ENCODE assay signal across 8 cellular contexts in genomic region chr5:43066799-43067741, GRCh38. TPM values are rescaled to one million over a fixed set of nuclear protein-coding genes. Genes with fewer than 3 reads are reported as not detected.
DNase-seq lines count a peak whose midpoint lies in the region; ATAC-seq and TF ChIP-seq lines count a peak whose summit lies in the region.

No MANE protein-coding gene starts in this region.

- H3K9me3 Mint-ChIP-seq in activated T-cell treated with anti-CD3 and anti-CD28 coated beads, Interleukin-2, amount 50 U/mL, for 72 hours, result no peaks in the 10 kb centered on the region
- H3K9me3 Mint-ChIP-seq in naive thymus-derived CD8-positive, alpha-beta T cell, result peaks cover 0 to 3% (median 0%) of the 10 kb centered on the region in 9 donors
- no peaks in the 10 kb centered on the region for H3K9me3 Mint-ChIP-seq in stimulated activated naive B cell treated with anti-CD40 and anti-IgM and Interleukin-4, amounts not matched to agents 10 μg/mL and 1 μg/mL and 100 μg/mL, for 72 hours

- peak overlapping the region; percentile 69 for H2AFZ ChIP-seq in fibroblast of lung (ENCODE audit: low read length)

- H3K9me3 ChIP-seq in Panc1 (ENCODE audit: control insufficient read depth, insufficient read depth, low read depth, low read length) (no peaks in the 10 kb centered on the region), fibroblast of lung (ENCODE audit: control insufficient read depth, insufficient read depth, low read depth, low read length) (no peaks in the 10 kb centered on the region)

- peaks cover 78% of the 10 kb centered on the region for H3K79me2 ChIP-seq in fibroblast of lung (ENCODE audit: control insufficient read depth, insufficient read depth, low read length)

- DNase-seq in DMS 273 treated with DMSO at 0.1 percent for 48 hours (lab: John Stamatoyannopoulos, UW), result peak; percentile 76
- peak; percentile 88 for DNase-seq in KBM-7
- DNase-seq in Panc1 (ENCODE audit: low read depth, low spot score), result peak; percentile 86
- peak; percentile 88 for DNase-seq in activated T-cell treated with anti-CD3 and anti-CD28 coated beads, Interleukin-2, amount 50 U/mL, for 72 hours
- DNase-seq in fibroblast of lung (ENCODE audit: low read depth in 2 of 2), result peak; percentile 93 to 95
- peak; percentile 72 to 99 (median 91) for DNase-seq in naive thymus-derived CD8-positive, alpha-beta T cell
- DNase-seq in stimulated activated naive B cell treated with anti-CD40 and anti-IgM and Interleukin-4, amounts not matched to agents 10 μg/mL and 1 μg/mL and 100 μg/mL, for 72 hours, result peak; percentile 81

- H3K27ac ChIP-seq in Panc1 (ENCODE audit: low read length) (peak overlapping the region; percentile 100), fibroblast of lung (ENCODE audit: insufficient read depth, low read length) (peak overlapping the region; percentile 100)

- peak overlapping the region; percentile 100 for H3K27ac Mint-ChIP-seq in activated T-cell treated with anti-CD3 and anti-CD28 coated beads, Interleukin-2, amount 50 U/mL, for 72 hours
- peak overlapping the region; percentile 95 to 100 (median 100) for H3K27ac Mint-ChIP-seq in naive thymus-derived CD8-positive, alpha-beta T cell
- H3K27ac Mint-ChIP-seq in stimulated activated naive B cell treated with anti-CD40 and anti-IgM and Interleukin-4, amounts not matched to agents 10 μg/mL and 1 μg/mL and 100 μg/mL, for 72 hours, result peak overlapping the region; percentile 100

- peak overlapping the region; percentile 95 for H3K9ac ChIP-seq in fibroblast of lung (ENCODE audit: insufficient read depth, low read length)

- no peaks in the 10 kb centered on the region for H4K20me1 ChIP-seq in fibroblast of lung (ENCODE audit: control insufficient read depth, extremely low read depth, insufficient read depth, low read length)

- peak overlapping the region; percentile 100 for H3K4me2 ChIP-seq in fibroblast of lung (ENCODE audit: extremely low read depth, insufficient read depth, low read length)

- intact Hi-C loops in Panc1 (cut with micrococcal nuclease; ENCODE audit: unreplicated experiment), result no loop called here

- H3K36me3 Mint-ChIP-seq in activated T-cell treated with anti-CD3 and anti-CD28 coated beads, Interleukin-2, amount 50 U/mL, for 72 hours (ENCODE audit: insufficient read depth in 2 of 2), result peaks cover 24 to 28% of the 10 kb centered on the region in 2 donors
- peaks cover 0 to 30% (median 9%) of the 10 kb centered on the region in 3 donors for H3K36me3 Mint-ChIP-seq in naive thymus-derived CD8-positive, alpha-beta T cell
- peaks cover 20 to 35% of the 10 kb centered on the region in 2 donors for H3K36me3 Mint-ChIP-seq in stimulated activated naive B cell treated with anti-CD40 and anti-IgM and Interleukin-4, amounts not matched to agents 10 μg/mL and 1 μg/mL and 100 μg/mL, for 72 hours

- H3K27me3 Mint-ChIP-seq in activated T-cell treated with anti-CD3 and anti-CD28 coated beads, Interleukin-2, amount 50 U/mL, for 72 hours (ENCODE audit: low read depth), result no peaks in the 10 kb centered on the region
- H3K27me3 Mint-ChIP-seq in naive thymus-derived CD8-positive, alpha-beta T cell, result no peaks in the 10 kb centered on the region
- H3K27me3 Mint-ChIP-seq in stimulated activated naive B cell treated with anti-CD40 and anti-IgM and Interleukin-4, amounts not matched to agents 10 μg/mL and 1 μg/mL and 100 μg/mL, for 72 hours, result no peaks in the 10 kb centered on the region

- peaks cover 46% of the 10 kb centered on the region for H3K4me1 Mint-ChIP-seq in activated T-cell treated with anti-CD3 and anti-CD28 coated beads, Interleukin-2, amount 50 U/mL, for 72 hours (ENCODE audit: low read depth)
- H3K4me1 Mint-ChIP-seq in naive thymus-derived CD8-positive, alpha-beta T cell, result peaks cover 24 to 61% (median 55%) of the 10 kb centered on the region in 4 donors
- H3K4me1 Mint-ChIP-seq in stimulated activated naive B cell treated with anti-CD40 and anti-IgM and Interleukin-4, amounts not matched to agents 10 μg/mL and 1 μg/mL and 100 μg/mL, for 72 hours, result peaks cover 29 to 34% of the 10 kb centered on the region in 2 donors

- H3K4me3 Mint-ChIP-seq in activated T-cell treated with anti-CD3 and anti-CD28 coated beads, Interleukin-2, amount 50 U/mL, for 72 hours, result peak overlapping the region; percentile 97 to 99
- H3K4me3 Mint-ChIP-seq in naive thymus-derived CD8-positive, alpha-beta T cell, result peak overlapping the region; percentile 94 to 99 (median 98)
- H3K4me3 Mint-ChIP-seq in stimulated activated naive B cell treated with anti-CD40 and anti-IgM and Interleukin-4, amounts not matched to agents 10 μg/mL and 1 μg/mL and 100 μg/mL, for 72 hours, result peak overlapping the region; percentile 93 to 100

- ATAC-seq in GM21529 (IDR thresholded peaks at IDR 0.05; ENCODE audit: unreplicated experiment) (peak; percentile 29), Panc1 (peak; percentile 74)
- peak; percentile 68 to 70 for ATAC-seq in activated T-cell treated with anti-CD3 and anti-CD28 coated beads, Interleukin-2, amount 50 U/mL, for 72 hours (replicated peaks in 1 of 2)
- ATAC-seq in naive thymus-derived CD8-positive, alpha-beta T cell, result peak; percentile 42 to 53
- peak; percentile 57 to 69 for ATAC-seq in stimulated activated naive B cell treated with anti-CD40 and anti-IgM and Interleukin-4, amounts not matched to agents 10 μg/mL and 1 μg/mL and 100 μg/mL, for 72 hours (replicated peaks)

- POLR2A ChIA-PET in Panc1 (lab: Charles Lee), result interaction anchor here (0.6 kb wide), 1 partner anchor 15 kb away, joined by 10 read pairs; no protein-coding TSS in a partner anchor
- POLR2A ChIA-PET in naive thymus-derived CD8-positive, alpha-beta T cell (lab: Charles Lee), result interaction anchor here (0.5 to 7.2 kb wide), 27 partner anchors 15 to 1163 kb away, joined by 3 to 619 read pairs (median 8); partner anchors contain the start of genes ANXA2R, FBXO4, HMGCS1 and RIMOC1

- no TSS peak for BruUV-seq in Panc1 (replicated peaks; lab: Mats Ljungman, UMichigan)

- in situ Hi-C loops in KBM-7 (cut with MboI; ENCODE audit: low pct_unique_long_range_greater_than_20kb, low sequenced_read_pairs) (no loop called here), Panc1 (cut with HindIII; ENCODE audit: low pct_unique_long_range_greater_than_20kb, low sequenced_read_pairs) (no loop called here)

- H3K27me3 ChIP-seq in Panc1 (ENCODE audit: control insufficient read depth, insufficient read depth, low read length) (no peaks in the 10 kb centered on the region), fibroblast of lung (ENCODE audit: control insufficient read depth, insufficient read depth, low read length) (no peaks in the 10 kb centered on the region)

- H3K4me1 ChIP-seq in Panc1 (ENCODE audit: control insufficient read depth, insufficient read depth, low read length), result peaks cover 13% of the 10 kb centered on the region
- H3K4me1 ChIP-seq in fibroblast of lung (ENCODE audit: control insufficient read depth, extremely low read depth, insufficient read depth, low read length), result peaks cover 16% of the 10 kb centered on the region

- no peak for TF ChIP-seq CTCF in Panc1 (IDR thresholded peaks at IDR 0.05)
- TF ChIP-seq CTCF in fibroblast of lung (conservative IDR thresholded peaks at IDR 0.05 in 1 of 2, IDR thresholded peaks at IDR 0.05 in 1 of 2; ENCODE audit: low read depth in 1 of 2, low read length in 2 of 2), result no peak

- CTCF ChIA-PET in Panc1 (lab: Charles Lee), result interaction anchor here (0.6 kb wide), 1 partner anchor 888 kb away, joined by 11 read pairs; no protein-coding TSS in a partner anchor

- H3K4me3 ChIP-seq in Panc1 (ENCODE audit: low read depth in 2 of 2, low read length in 2 of 2), result peak overlapping the region; percentile 62 to 94
- H3K4me3 ChIP-seq in fibroblast of lung (replicated peaks in 1 of 4; ENCODE audit: control extremely low read depth in 1 of 4, insufficient read depth in 1 of 4, low read depth in 3 of 4, low read length in 4 of 4), result peak overlapping the region; percentile 80 to 99 (median 92)

- H3K36me3 ChIP-seq in Panc1 (ENCODE audit: control insufficient read depth, insufficient read depth, low read length) (peaks cover 5% of the 10 kb centered on the region), fibroblast of lung (ENCODE audit: control insufficient read depth, insufficient read depth, low read length) (peaks cover 7% of the 10 kb centered on the region)

RNA-seq across cellular contexts. Expression of gene ANXA2R, which starts 27.0 kb away (rescaled TPM):
- total RNA-seq in Panc1 (2021; ENCODE audit: unreplicated experiment) (6.2 TPM), fibroblast of lung (1.8 and 3.1 TPM in 2 replicates)
- polyA plus RNA-seq in Panc1 (2012; ENCODE audit: insufficient read length), result 4.0 TPM
- total RNA-seq in activated T-cell treated with anti-CD3 and anti-CD28 coated beads, Interleukin-2, amount 50 U/mL, for 72 hours, result 10 to 100 TPM in 1 of 2 donors, 1 to 10 TPM in 1; 9.9 to 10.0 TPM
- polyA plus RNA-seq in fibroblast of lung, result 0.61 and 1.4 TPM in 2 replicates
- polyA plus RNA-seq in fibroblast of lung (2012), result 0.69 and 2.1 TPM in 2 replicates
- polyA minus RNA-seq in fibroblast of lung (ENCODE audit: low replicate concordance), result 2.2 and 2.3 TPM in 2 replicates
- total RNA-seq in naive thymus-derived CD8-positive, alpha-beta T cell, result 10 to 100 TPM; 65.9 to 72.7 TPM
- polyA plus RNA-seq in naive thymus-derived CD8-positive, alpha-beta T cell, result 10 to 100 TPM; 51.5 to 69.8 (median 54.8) TPM

RNA-seq across cellular contexts. Expression of gene ZNF131, which starts 53.6 kb away (rescaled TPM):
- 47.3 TPM for total RNA-seq in Panc1 (2021; ENCODE audit: unreplicated experiment)
- 20.7 TPM for polyA plus RNA-seq in Panc1 (2012; ENCODE audit: insufficient read length)
- 10 to 100 TPM; 42.9 to 52.2 TPM for total RNA-seq in activated T-cell treated with anti-CD3 and anti-CD28 coated beads, Interleukin-2, amount 50 U/mL, for 72 hours
- total RNA-seq in fibroblast of lung, result 31.1 and 37.5 TPM in 2 replicates
- polyA plus RNA-seq in fibroblast of lung, result 33.2 and 38.6 TPM in 2 replicates
- polyA plus RNA-seq in fibroblast of lung (2012), result 19.6 and 23.0 TPM in 2 replicates
- polyA minus RNA-seq in fibroblast of lung (ENCODE audit: low replicate concordance), result 5.1 and 22.9 TPM in 2 replicates
- total RNA-seq in naive thymus-derived CD8-positive, alpha-beta T cell, result 10 to 100 TPM; 88.1 to 90.4 TPM
- polyA plus RNA-seq in naive thymus-derived CD8-positive, alpha-beta T cell, result 10 to 100 TPM; 51.8 to 57.1 (median 55.5) TPM

Comparison
In these comparisons a context has a peak if more than half of its experiments do, and no peak if none do; other contexts are left out.
1. Peak in every context shown above with its lines: DNase-seq, ATAC-seq, H3K4me3 ChIP-seq and H3K27ac ChIP-seq.